ENCODE assay signal across 1 cellular context in the genomic region with DNA sequence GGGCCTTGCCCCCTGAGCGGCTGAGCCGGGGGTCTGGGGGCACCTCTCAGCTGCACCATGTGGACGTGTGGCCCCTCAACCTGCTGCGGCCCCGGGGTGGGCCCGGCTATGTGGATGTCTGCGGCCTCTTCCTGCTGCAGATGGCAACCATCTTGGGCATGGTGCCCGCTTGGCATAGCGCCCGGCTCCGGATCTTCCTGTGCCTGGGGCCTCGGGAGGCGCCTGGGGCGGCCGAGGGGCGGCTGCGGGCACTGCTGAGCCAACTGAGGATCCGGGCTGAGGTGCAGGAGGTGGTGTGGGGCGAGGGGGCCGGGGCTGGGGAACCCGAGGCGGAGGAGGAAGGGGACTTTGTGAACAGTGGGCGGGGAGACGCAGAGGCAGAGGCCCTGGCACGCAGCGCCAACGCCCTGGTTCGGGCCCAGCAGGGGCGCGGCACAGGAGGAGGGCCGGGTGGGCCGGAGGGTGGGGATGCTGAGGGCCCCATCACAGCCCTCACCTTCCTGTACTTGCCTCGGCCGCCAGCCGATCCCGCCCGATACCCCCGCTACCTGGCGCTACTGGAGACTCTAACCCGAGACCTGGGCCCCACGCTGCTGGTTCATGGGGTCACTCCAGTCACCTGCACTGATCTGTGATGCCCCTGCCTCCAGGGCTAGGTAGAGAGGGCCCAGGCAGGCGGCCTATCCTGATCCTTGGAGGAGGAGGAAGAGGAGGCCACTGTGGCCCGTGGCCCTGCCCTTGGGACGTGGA.
TF ChIP-seq lines count a peak whose summit lies in the region.

No MANE protein-coding gene starts in this region.

TF ChIP-seq in SK-N-SH treated with all-trans-retinoic acid at 6 μM for 48 hours, 23 proteins besides CTCF, POLR2A, EP300 and RAD21 (continued from another document):
- TF ChIP-seq, protein P1, sequence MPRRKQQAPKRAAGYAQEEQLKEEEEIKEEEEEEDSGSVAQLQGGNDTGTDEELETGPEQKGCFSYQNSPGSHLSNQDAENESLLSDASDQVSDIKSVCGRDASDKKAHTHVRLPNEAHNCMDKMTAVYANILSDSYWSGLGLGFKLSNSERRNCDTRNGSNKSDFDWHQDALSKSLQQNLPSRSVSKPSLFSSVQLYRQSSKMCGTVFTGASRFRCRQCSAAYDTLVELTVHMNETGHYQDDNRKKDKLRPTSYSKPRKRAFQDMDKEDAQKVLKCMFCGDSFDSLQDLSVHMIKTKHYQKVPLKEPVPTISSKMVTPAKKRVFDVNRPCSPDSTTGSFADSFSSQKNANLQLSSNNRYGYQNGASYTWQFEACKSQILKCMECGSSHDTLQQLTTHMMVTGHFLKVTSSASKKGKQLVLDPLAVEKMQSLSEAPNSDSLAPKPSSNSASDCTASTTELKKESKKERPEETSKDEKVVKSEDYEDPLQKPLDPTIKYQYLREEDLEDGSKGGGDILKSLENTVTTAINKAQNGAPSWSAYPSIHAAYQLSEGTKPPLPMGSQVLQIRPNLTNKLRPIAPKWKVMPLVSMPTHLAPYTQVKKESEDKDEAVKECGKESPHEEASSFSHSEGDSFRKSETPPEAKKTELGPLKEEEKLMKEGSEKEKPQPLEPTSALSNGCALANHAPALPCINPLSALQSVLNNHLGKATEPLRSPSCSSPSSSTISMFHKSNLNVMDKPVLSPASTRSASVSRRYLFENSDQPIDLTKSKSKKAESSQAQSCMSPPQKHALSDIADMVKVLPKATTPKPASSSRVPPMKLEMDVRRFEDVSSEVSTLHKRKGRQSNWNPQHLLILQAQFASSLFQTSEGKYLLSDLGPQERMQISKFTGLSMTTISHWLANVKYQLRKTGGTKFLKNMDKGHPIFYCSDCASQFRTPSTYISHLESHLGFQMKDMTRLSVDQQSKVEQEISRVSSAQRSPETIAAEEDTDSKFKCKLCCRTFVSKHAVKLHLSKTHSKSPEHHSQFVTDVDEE (CRISPR knock-in tag; IDR thresholded peaks at IDR 0.05): no peak
- TF ChIP-seq ZNF565 (CRISPR knock-in tag; conservative IDR thresholded peaks at IDR 0.05; ENCODE audit: low read depth): no peak
- no peak for TF ChIP-seq BACH2 (CRISPR knock-in tag; IDR thresholded peaks at IDR 0.05; ENCODE audit: borderline replicate concordance)
- TF ChIP-seq, protein P2, sequence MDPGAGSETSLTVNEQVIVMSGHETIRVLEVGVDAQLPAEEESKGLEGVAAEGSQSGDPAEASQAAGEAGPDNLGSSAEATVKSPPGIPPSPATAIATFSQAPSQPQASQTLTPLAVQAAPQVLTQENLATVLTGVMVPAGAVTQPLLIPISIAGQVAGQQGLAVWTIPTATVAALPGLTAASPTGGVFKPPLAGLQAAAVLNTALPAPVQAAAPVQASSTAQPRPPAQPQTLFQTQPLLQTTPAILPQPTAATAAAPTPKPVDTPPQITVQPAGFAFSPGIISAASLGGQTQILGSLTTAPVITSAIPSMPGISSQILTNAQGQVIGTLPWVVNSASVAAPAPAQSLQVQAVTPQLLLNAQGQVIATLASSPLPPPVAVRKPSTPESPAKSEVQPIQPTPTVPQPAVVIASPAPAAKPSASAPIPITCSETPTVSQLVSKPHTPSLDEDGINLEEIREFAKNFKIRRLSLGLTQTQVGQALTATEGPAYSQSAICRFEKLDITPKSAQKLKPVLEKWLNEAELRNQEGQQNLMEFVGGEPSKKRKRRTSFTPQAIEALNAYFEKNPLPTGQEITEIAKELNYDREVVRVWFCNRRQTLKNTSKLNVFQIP (CRISPR knock-in tag; IDR thresholded peaks at IDR 0.05; ENCODE audit: borderline replicate concordance, low read depth): no peak
- TF ChIP-seq ZC3H10 (CRISPR knock-in tag; IDR thresholded peaks at IDR 0.05): no peak
- TF ChIP-seq OSR1 (CRISPR knock-in tag; IDR thresholded peaks at IDR 0.05): no peak
- TF ChIP-seq, protein P3, sequence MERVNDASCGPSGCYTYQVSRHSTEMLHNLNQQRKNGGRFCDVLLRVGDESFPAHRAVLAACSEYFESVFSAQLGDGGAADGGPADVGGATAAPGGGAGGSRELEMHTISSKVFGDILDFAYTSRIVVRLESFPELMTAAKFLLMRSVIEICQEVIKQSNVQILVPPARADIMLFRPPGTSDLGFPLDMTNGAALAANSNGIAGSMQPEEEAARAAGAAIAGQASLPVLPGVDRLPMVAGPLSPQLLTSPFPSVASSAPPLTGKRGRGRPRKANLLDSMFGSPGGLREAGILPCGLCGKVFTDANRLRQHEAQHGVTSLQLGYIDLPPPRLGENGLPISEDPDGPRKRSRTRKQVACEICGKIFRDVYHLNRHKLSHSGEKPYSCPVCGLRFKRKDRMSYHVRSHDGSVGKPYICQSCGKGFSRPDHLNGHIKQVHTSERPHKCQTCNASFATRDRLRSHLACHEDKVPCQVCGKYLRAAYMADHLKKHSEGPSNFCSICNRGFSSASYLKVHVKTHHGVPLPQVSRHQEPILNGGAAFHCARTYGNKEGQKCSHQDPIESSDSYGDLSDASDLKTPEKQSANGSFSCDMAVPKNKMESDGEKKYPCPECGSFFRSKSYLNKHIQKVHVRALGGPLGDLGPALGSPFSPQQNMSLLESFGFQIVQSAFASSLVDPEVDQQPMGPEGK (CRISPR knock-in tag; IDR thresholded peaks at IDR 0.05; ENCODE audit: borderline replicate concordance): no peak
TF ChIP-seq in SK-N-SH treated with all-trans-retinoic acid at 6 μM for 48 hours: peak in this region for 0.
